In the genomic region with DNA sequence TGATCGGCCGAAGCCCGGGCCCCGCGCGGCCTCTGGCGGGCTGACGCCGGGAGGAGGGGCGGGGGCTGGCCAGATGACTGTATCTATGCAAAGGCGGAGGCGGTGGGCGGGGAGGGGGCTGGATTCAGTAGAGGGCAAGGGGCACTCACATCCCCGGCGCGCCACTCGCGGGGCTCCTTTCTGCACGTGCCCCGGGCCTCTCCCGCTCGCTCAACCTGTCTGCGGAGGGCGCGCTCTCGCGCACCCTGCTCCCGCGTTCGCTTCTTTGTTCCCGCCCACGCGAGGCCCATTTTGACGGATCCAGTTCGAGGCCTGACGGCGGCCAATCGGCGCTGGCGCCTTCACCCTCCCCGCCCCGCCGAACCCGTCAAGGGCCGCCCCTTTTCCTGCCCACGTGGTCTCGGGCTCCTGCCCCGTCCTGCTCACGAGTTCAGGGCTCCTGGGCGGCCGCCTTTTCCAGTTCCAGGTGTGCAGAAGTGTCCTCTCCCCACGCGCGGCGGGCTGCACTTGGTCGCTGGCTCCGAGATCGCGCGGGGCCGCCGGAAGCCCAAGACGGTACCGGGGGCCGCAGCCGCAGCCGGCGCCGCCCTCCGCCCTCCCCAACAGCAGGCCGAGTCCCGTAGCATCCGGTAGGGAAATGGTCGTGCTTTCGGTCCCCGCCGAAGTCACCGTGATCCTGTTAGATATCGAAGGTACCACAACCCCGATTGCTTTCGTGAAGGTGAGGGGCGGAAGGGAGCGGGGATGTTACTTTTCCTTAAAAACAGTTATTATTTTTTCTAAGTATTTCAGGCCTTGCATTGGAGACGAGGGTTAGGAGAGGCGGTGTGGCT, we compare ENCODE assay signal across 8 cellular contexts. TPM values are rescaled to one million over a fixed set of nuclear protein-coding genes. Genes with fewer than 3 reads are reported as not detected.
DNase-seq lines count a peak whose midpoint lies in the region; ATAC-seq, FAIRE-seq and TF ChIP-seq lines count a peak whose summit lies in the region.

Gene ENOPH1, plus strand, starts transcription at position 398 of the 833 bp plus-strand sequence. Its CDS starts 240 bp downstream, at position 638.
Gene HNRNPDL, minus strand, starts transcription at position 270 of the 833 bp plus-strand sequence. CDS start 772 bp downstream, outside the sequence.

- H2AFZ ChIP-seq in HepG2 (ENCODE audit: low read length): no peak within 1 kb of the TSS

- POLR2A ChIA-PET in HepG2 (lab: Yijun Ruan, JAX): interaction anchor here (0.6 to 3.4 kb wide), 5 partner anchors 14 to 1101 kb away, joined by 3 to 52 read pairs (median 9); partner anchors contain the start of gene HNRNPD

- no TSS peak for BruUV-seq in HepG2 (replicated peaks; lab: Mats Ljungman, UMichigan)

- CTCF ChIA-PET in HepG2 (lab: Yijun Ruan, JAX; ENCODE audit: low intra/inter-chr PET ratio, low total read pairs): no interaction called here

- intact Hi-C loops in HepG2 (cut with micrococcal nuclease; ENCODE audit: unreplicated experiment): loop anchor here (10.0 kb wide), 1 partner anchor 146 kb away; no protein-coding TSS in a partner anchor

- peak within 1 kb of the TSS; percentile 91 to 100 (median 99) for H3K9ac ChIP-seq in BLaER1 treated with 17β-estradiol and CSF1 and Interleukin-3, amounts not matched to agents 10 nM and 100 nM
- peak within 1 kb of the TSS; percentile 99 for H3K9ac ChIP-seq in HepG2 (ENCODE audit: insufficient read depth, low read depth, low read length)

- peaks cover 37 to 67% (median 57%) of the 10 kb centered on the region in 11 experiments for H3K36me3 ChIP-seq in BLaER1 treated with 17β-estradiol and CSF1 and Interleukin-3, amounts not matched to agents 10 nM and 100 nM
- peaks cover 1 to 27% of the 10 kb centered on the region in 2 experiments; a peak in 4 of 5 replicates for H3K36me3 ChIP-seq in HepG2 (replicated peaks in 1 of 2; ENCODE audit: control insufficient read depth in 1 of 2, insufficient read depth in 2 of 2, low read length in 2 of 2)

- H3K4me3 ChIP-seq in BLaER1 treated with 17β-estradiol and CSF1 and Interleukin-3, amounts not matched to agents 10 nM and 100 nM: peak within 1 kb of the TSS; percentile 70 to 90 (median 82)
- H3K4me3 ChIP-seq in HepG2 (replicated peaks in 1 of 3; ENCODE audit: insufficient read depth in 1 of 3, low read depth in 2 of 3, low read length in 3 of 3): peak within 1 kb of the TSS; percentile 79 to 99 (median 97)

- peak within 1 kb of the TSS; percentile 75 to 96 (median 92) for H3K4me2 ChIP-seq in BLaER1 treated with 17β-estradiol and CSF1 and Interleukin-3, amounts not matched to agents 10 nM and 100 nM
- peak within 1 kb of the TSS; percentile 94 for H3K4me2 ChIP-seq in HepG2 (ENCODE audit: low read depth, low read length)

- DNase-seq in NCI-H748 (lab: John Stamatoyannopoulos, UW; ENCODE audit: unreplicated experiment) (peak; percentile 97), dedifferentiated amniotic fluid mesenchymal stem cell (ENCODE audit: extremely low spot score) (peak; percentile 96), HepG2 (ENCODE audit: low spot score) (peak; percentile 96)
- DNase-seq in activated CD4-positive, alpha-beta T cell treated with anti-CD3 and anti-CD28 coated beads, Interleukin-2, amount 50 U/mL, for 1 hour: peak; percentile 96
- DNase-seq in stimulated activated CD4-positive, alpha-beta T cell treated with anti-CD3 and anti-CD28 coated beads, Interleukin-4, amount 100 ng/mL, for 1 hour: peak; percentile 100

- TF ChIP-seq EP300 in HepG2 (IDR thresholded peaks at IDR 0.05; ENCODE audit: low read depth in 2 of 2, low read length in 2 of 2): no peak
- TF ChIP-seq EP300 in HepG2 (CRISPR knock-in tag; IDR thresholded peaks at IDR 0.05; ENCODE audit: borderline replicate concordance): peak; percentile 29; the same call in 1 of the 2 replicates

- FAIRE-seq in HepG2 (lab: Jason Lieb, UNC): peak; percentile 30

- TF ChIP-seq RAD21 in HepG2 (CRISPR knock-in tag; IDR thresholded peaks at IDR 0.05): no peak

- TF ChIP-seq POLR2A in HepG2 (IDR thresholded peaks at IDR 0.05; ENCODE audit: insufficient read depth in 1 of 2, low read depth in 2 of 2, low read length in 2 of 2): peak in 1 of 2 experiments; percentile 67; a peak in 1 of 4 replicates

- ATAC-seq in GM19351 (IDR thresholded peaks at IDR 0.05; ENCODE audit: unreplicated experiment): peak; percentile 66
- peak; percentile 66 for ATAC-seq in HG03521 (IDR thresholded peaks at IDR 0.05; ENCODE audit: unreplicated experiment)
- peak; percentile 85 for ATAC-seq in HepG2

- peaks cover 85% of the 10 kb centered on the region for H3K79me2 ChIP-seq in HepG2 (ENCODE audit: insufficient read depth, low read length)

- in situ Hi-C loops in HepG2 (cut with HindIII; ENCODE audit: extremely low pct_ligation_motif_present, low pct_unique_long_range_greater_than_20kb): no loop called here

- H3K9me3 ChIP-seq in BLaER1 treated with 17β-estradiol and CSF1 and Interleukin-3, amounts not matched to agents 10 nM and 100 nM (replicated peaks in 1 of 11): 0 out of 22 replicates have a peak, but pooled peaks cover 0 to 7% (median 0%) of the 10 kb centered on the region in 11 experiments
- no peaks in the 10 kb centered on the region for H3K9me3 ChIP-seq in HepG2 (ENCODE audit: low read length)

- peaks cover 34 to 51% (median 39%) of the 10 kb centered on the region in 10 experiments for H3K4me1 ChIP-seq in BLaER1 treated with 17β-estradiol and CSF1 and Interleukin-3, amounts not matched to agents 10 nM and 100 nM
- peaks cover 59% of the 10 kb centered on the region for H3K4me1 ChIP-seq in HepG2 (ENCODE audit: insufficient read depth, low read length)

- WGBS in HepG2 (ENCODE audit: low lambda C conversion rate): 0% methylated on average over 22 of the region's 85 CpGs

- peaks cover 66 to 84% (median 81%) of the 10 kb centered on the region in 11 experiments for H4K20me1 ChIP-seq in BLaER1 treated with 17β-estradiol and CSF1 and Interleukin-3, amounts not matched to agents 10 nM and 100 nM
- peaks cover 43% of the 10 kb centered on the region for H4K20me1 ChIP-seq in HepG2 (ENCODE audit: insufficient read depth, low read length)

- no peaks in the 10 kb centered on the region for H3K27me3 ChIP-seq in BLaER1 treated with 17β-estradiol and CSF1 and Interleukin-3, amounts not matched to agents 10 nM and 100 nM
- H3K27me3 ChIP-seq in HepG2 (ENCODE audit: control insufficient read depth in 1 of 2, insufficient read depth in 2 of 2, low read length in 2 of 2): no peaks in the 10 kb centered on the region; a peak in 1 of 5 replicates

- peak; percentile 55 for TF ChIP-seq CTCF in HepG2 (CRISPR knock-in tag; IDR thresholded peaks at IDR 0.05)

- peak within 1 kb of the TSS; percentile 88 to 100 (median 99) for H3K27ac ChIP-seq in BLaER1 treated with 17β-estradiol and CSF1 and Interleukin-3, amounts not matched to agents 10 nM and 100 nM
- H3K27ac ChIP-seq in HepG2 (ENCODE audit: extremely low read length, insufficient read depth, low read length): peak within 1 kb of the TSS; percentile 100

RNA-seq across cellular contexts. Expression of gene ENOPH1, which starts in this region (rescaled TPM):
- 64.3 and 80.0 TPM in 2 replicates for total RNA-seq in HepG2 (2016; rRNA removed; fragmentation: Illumina TruSeq; extraction: Trizol)
- total RNA-seq in HepG2 (2016; cell fraction: cytosol; rRNA removed; fragmentation: Illumina TruSeq; extraction: Trizol; ENCODE audit: low read depth): 8.7 and 10.0 TPM in 2 replicates
- total RNA-seq in HepG2 (2016; cell fraction: insoluble cytoplasmic fraction; rRNA removed; fragmentation: Illumina TruSeq; extraction: Trizol): 60.9 and 87.4 TPM in 2 replicates
- 29.1 and 30.2 TPM in 2 replicates for total RNA-seq in HepG2 (2016; cell fraction: membrane; rRNA removed; fragmentation: Illumina TruSeq; extraction: Trizol)
- total RNA-seq in HepG2 (2016; cell fraction: nucleus; rRNA removed; fragmentation: Illumina TruSeq; extraction: Trizol): 33.0 and 36.6 TPM in 2 replicates
- 14.2 and 15.5 TPM in 2 replicates for polyA plus RNA-seq in HepG2 (2011; rRNA removed)
- polyA plus RNA-seq in HepG2 (2011; cell fraction: cytosol; rRNA removed): 11.8 and 14.5 TPM in 2 replicates
- 5.0 and 6.3 TPM in 2 replicates for polyA plus RNA-seq in HepG2 (2011; cell fraction: nucleus; rRNA removed)
- polyA plus RNA-seq in HepG2 (2012): 32.4 and 38.2 TPM in 2 replicates
- polyA plus RNA-seq in HepG2 (2016; cell fraction: cytosol; fragmentation: Illumina TruSeq; extraction: Trizol; ENCODE audit: low read depth): 8.3 and 10.4 TPM in 2 replicates
- 106 and 112 TPM in 2 replicates for polyA plus RNA-seq in HepG2 (2016; cell fraction: insoluble cytoplasmic fraction; fragmentation: Illumina TruSeq; extraction: Trizol; ENCODE audit: low read depth)
- polyA plus RNA-seq in HepG2 (2016; cell fraction: membrane; fragmentation: Illumina TruSeq; extraction: Trizol; ENCODE audit: low read depth): 27.5 and 27.7 TPM in 2 replicates
- 48.1 and 48.2 TPM in 2 replicates for polyA plus RNA-seq in HepG2 (2016; cell fraction: nucleus; fragmentation: Illumina TruSeq; extraction: Trizol; ENCODE audit: insufficient read depth, low read depth)
- 5.7 and 11.9 TPM in 2 replicates for polyA minus RNA-seq in HepG2 (2011; rRNA and poly(A)+ RNA removed; ENCODE audit: low replicate concordance)
- 8.7 and 9.1 TPM in 2 replicates for polyA minus RNA-seq in HepG2 (2011; cell fraction: cytosol; rRNA and poly(A)+ RNA removed)
- 11.1 and 11.8 TPM in 2 replicates for polyA minus RNA-seq in HepG2 (2011; cell fraction: nucleus; rRNA and poly(A)+ RNA removed)

RNA-seq across cellular contexts. Expression of gene HNRNPDL, which starts in this region (rescaled TPM):
- 414 and 452 TPM in 2 replicates for total RNA-seq in HepG2 (2016; rRNA removed; fragmentation: Illumina TruSeq; extraction: Trizol)
- total RNA-seq in HepG2 (2016; cell fraction: cytosol; rRNA removed; fragmentation: Illumina TruSeq; extraction: Trizol; ENCODE audit: low read depth): 143 and 144 TPM in 2 replicates
- 427 and 432 TPM in 2 replicates for total RNA-seq in HepG2 (2016; cell fraction: insoluble cytoplasmic fraction; rRNA removed; fragmentation: Illumina TruSeq; extraction: Trizol)
- total RNA-seq in HepG2 (2016; cell fraction: membrane; rRNA removed; fragmentation: Illumina TruSeq; extraction: Trizol): 232 and 236 TPM in 2 replicates
- total RNA-seq in HepG2 (2016; cell fraction: nucleus; rRNA removed; fragmentation: Illumina TruSeq; extraction: Trizol): 243 and 271 TPM in 2 replicates
- 139 and 167 TPM in 2 replicates for polyA plus RNA-seq in HepG2 (2011; rRNA removed)
- polyA plus RNA-seq in HepG2 (2011; cell fraction: cytosol; rRNA removed): 73.1 and 91.3 TPM in 2 replicates
- polyA plus RNA-seq in HepG2 (2011; cell fraction: nucleus; rRNA removed): 345 and 410 TPM in 2 replicates
- 216 and 256 TPM in 2 replicates for polyA plus RNA-seq in HepG2 (2012)
- polyA plus RNA-seq in HepG2 (2016; cell fraction: cytosol; fragmentation: Illumina TruSeq; extraction: Trizol; ENCODE audit: low read depth): 139 and 159 TPM in 2 replicates
- 561 and 571 TPM in 2 replicates for polyA plus RNA-seq in HepG2 (2016; cell fraction: insoluble cytoplasmic fraction; fragmentation: Illumina TruSeq; extraction: Trizol; ENCODE audit: low read depth)
- polyA plus RNA-seq in HepG2 (2016; cell fraction: membrane; fragmentation: Illumina TruSeq; extraction: Trizol; ENCODE audit: low read depth): 206 and 210 TPM in 2 replicates
- polyA plus RNA-seq in HepG2 (2016; cell fraction: nucleus; fragmentation: Illumina TruSeq; extraction: Trizol; ENCODE audit: insufficient read depth, low read depth): 560 and 581 TPM in 2 replicates
- polyA minus RNA-seq in HepG2 (2011; rRNA and poly(A)+ RNA removed; ENCODE audit: low replicate concordance): 13.6 and 13.9 TPM in 2 replicates
- 39.4 and 44.4 TPM in 2 replicates for polyA minus RNA-seq in HepG2 (2011; cell fraction: cytosol; rRNA and poly(A)+ RNA removed)
- 222 and 229 TPM in 2 replicates for polyA minus RNA-seq in HepG2 (2011; cell fraction: nucleus; rRNA and poly(A)+ RNA removed)

Comparison
In these comparisons a context has a peak if more than half of its experiments do, and no peak if none do; other contexts are left out.
1. Peak in every context shown above with its lines: DNase-seq, ATAC-seq, H3K4me3 ChIP-seq and H3K27ac ChIP-seq.